In the genomic region with DNA sequence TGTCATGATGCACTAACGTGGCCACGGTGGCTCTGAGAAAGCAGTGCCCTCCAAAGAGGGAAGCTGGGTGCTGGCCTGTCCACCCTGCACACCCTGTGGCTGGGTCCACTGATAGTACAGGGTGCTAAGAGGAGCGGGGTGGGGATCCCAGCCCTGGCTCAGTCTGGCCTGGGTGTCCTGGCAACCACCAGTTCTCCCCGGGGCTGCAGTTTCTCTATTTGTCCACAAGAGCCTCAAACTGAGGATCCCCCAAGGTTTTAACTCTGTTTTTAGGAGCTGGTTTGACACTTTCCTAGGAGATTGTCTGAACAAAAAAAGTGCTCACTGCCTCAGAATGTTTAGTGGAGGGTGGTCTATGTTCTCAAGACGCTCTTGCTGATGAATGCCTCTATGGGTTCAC, we compare ENCODE assay signal across 19 cellular contexts. TPM values are rescaled to one million over a fixed set of nuclear protein-coding genes. Genes with fewer than 3 reads are reported as not detected.
A peak's percentile ranks its signal among the peaks of the same experiment; 100 is the strongest.
DNase-seq lines count a peak whose midpoint lies in the region; ATAC-seq, FAIRE-seq and TF ChIP-seq lines count a peak whose summit lies in the region.
"Had no signal": no experiment of that assay in that cellular context is flagged by ENCODE, and none has a peak within 500 bp of the region (broad histone marks: within the 10 kb centered on the region; RNA-seq: fewer than 3 reads in every experiment).

No MANE protein-coding gene starts in this region.

- no peak overlapping the region for H3K4me3 ChIP-seq in CD8-positive, alpha-beta T cell (ENCODE audit: low read depth, low read length)
- H3K4me3 ChIP-seq in H7 (ENCODE audit: insufficient read depth, low read depth, low read length) (no peak overlapping the region), astrocyte of the cerebellum (ENCODE audit: low read depth, low read length) (no peak overlapping the region), mesendoderm (ENCODE audit: low read length) (no peak overlapping the region), lower lobe of right lung (no peak overlapping the region)
- H3K4me3 ChIP-seq in CD8-positive, alpha-beta memory T cell (ENCODE audit: low read length), result no peak overlapping the region
- H3K4me3 ChIP-seq: MG63, SJSA1 had no signal

- no peak for ATAC-seq in CD8-positive, alpha-beta T cell
- ATAC-seq in HG03565 (IDR thresholded peaks at IDR 0.05; ENCODE audit: unreplicated experiment), result no peak
- no peak for ATAC-seq in lower lobe of right lung

- H2AK5ac ChIP-seq in mesendoderm (ENCODE audit: low read length), result no peak overlapping the region

- peaks cover 77% of the 10 kb centered on the region for H3K4me1 Mint-ChIP-seq in CD8-positive, alpha-beta T cell (ENCODE audit: low read depth)
- H3K4me1 Mint-ChIP-seq in CD8-positive, alpha-beta memory T cell, result peaks cover 27 to 33% (median 31%) of the 10 kb centered on the region in 3 donors
- H3K4me1 Mint-ChIP-seq: CD14-positive monocyte had no signal

- no peak overlapping the region for H3K27ac ChIP-seq in CD8-positive, alpha-beta T cell (ENCODE audit: low read depth, low read length)
- H3K27ac ChIP-seq in mesendoderm (ENCODE audit: low read depth, low read length) (no peak overlapping the region), lower lobe of right lung (no peak overlapping the region)
- H3K27ac ChIP-seq in CD8-positive, alpha-beta memory T cell (ENCODE audit: low read depth, low read length), result no peak overlapping the region
- H3K27ac ChIP-seq: neutrophil, SJSA1 had no signal

- H3K9me3 Mint-ChIP-seq in CD8-positive, alpha-beta T cell, result no peaks in the 10 kb centered on the region
- H3K9me3 Mint-ChIP-seq in CD8-positive, alpha-beta memory T cell, result no peaks in the 10 kb centered on the region
- H3K9me3 Mint-ChIP-seq: activated naive CD4-positive, alpha-beta T cell treated with anti-CD3 and anti-CD28 coated beads, Interleukin-2, amount 50 U/mL, for 24 hours had no signal

- H3K56ac ChIP-seq in mesendoderm (ENCODE audit: low read length), result no peak overlapping the region

- H3K79me1 ChIP-seq in mesendoderm (ENCODE audit: low read length), result no peaks in the 10 kb centered on the region

- no peak overlapping the region for H3K4me3 Mint-ChIP-seq in CD8-positive, alpha-beta T cell
- H3K4me3 Mint-ChIP-seq in CD8-positive, alpha-beta memory T cell, result peak overlapping the region in 1 of 7 donors; percentile 5
- H3K4me3 Mint-ChIP-seq: activated naive CD4-positive, alpha-beta T cell treated with anti-CD3 and anti-CD28 coated beads, Interleukin-2, amount 50 U/mL, for 24 hours; CD14-positive monocyte had no signal

- intact Hi-C loops in CD8-positive, alpha-beta T cell (cut with DNase I, micrococcal nuclease), result no loop called here
- intact Hi-C loops in lower lobe of right lung (cut with DNase I), result no loop called here

- no peak overlapping the region for H4K5ac ChIP-seq in mesendoderm (ENCODE audit: low read length)

- no peaks in the 10 kb centered on the region for H3K27me3 ChIP-seq in CD8-positive, alpha-beta T cell (ENCODE audit: insufficient read depth, low read length)
- H3K27me3 ChIP-seq in H7 (ENCODE audit: control insufficient read depth, insufficient read depth, low read length), result no peaks in the 10 kb centered on the region
- H3K27me3 ChIP-seq in mesendoderm (ENCODE audit: insufficient read depth, low read length, poor library complexity), result no peaks in the 10 kb centered on the region
- no peaks in the 10 kb centered on the region for H3K27me3 ChIP-seq in CD8-positive, alpha-beta memory T cell (ENCODE audit: insufficient read depth, low read length, poor library complexity, severe bottlenecking)
- no peaks in the 10 kb centered on the region for H3K27me3 ChIP-seq in lower lobe of right lung (ENCODE audit: low read depth)
- H3K27me3 ChIP-seq: MG63, neutrophil, SJSA1 had no signal

- no peak overlapping the region for H4K8ac ChIP-seq in mesendoderm (ENCODE audit: low read depth, low read length)

- H3K9ac ChIP-seq in mesendoderm (ENCODE audit: low read length), result no peak overlapping the region

- FAIRE-seq in RCC 7860 (lab: Jason Lieb, UNC), result no peak
- FAIRE-seq: urothelium cell line had no signal

- H3K27ac Mint-ChIP-seq in CD8-positive, alpha-beta T cell, result peak overlapping the region; percentile 92
- no peak overlapping the region for H3K27ac Mint-ChIP-seq in CD8-positive, alpha-beta memory T cell
- H3K27ac Mint-ChIP-seq: activated naive CD4-positive, alpha-beta T cell treated with anti-CD3 and anti-CD28 coated beads, Interleukin-2, amount 50 U/mL, for 24 hours; CD14-positive monocyte had no signal

- H3K23ac ChIP-seq in mesendoderm (ENCODE audit: low read length), result no peak overlapping the region

- H2BK15ac ChIP-seq in mesendoderm (replicated peaks; ENCODE audit: low read depth), result no peak overlapping the region

- H3K4me2 ChIP-seq in mesendoderm (ENCODE audit: low read length), result no peak overlapping the region

- no peaks in the 10 kb centered on the region for H3K79me2 ChIP-seq in mesendoderm (ENCODE audit: control insufficient read depth, insufficient read depth, low read length)

- in situ Hi-C loops in astrocyte of the cerebellum (cut with HindIII; ENCODE audit: low sequenced_read_pairs), result no loop called here

- no peaks in the 10 kb centered on the region for H3K36me3 ChIP-seq in CD8-positive, alpha-beta T cell (ENCODE audit: insufficient read depth, low read length)
- H3K36me3 ChIP-seq in H7 (replicated peaks; ENCODE audit: control insufficient read depth, insufficient read depth, low read length) (no peaks in the 10 kb centered on the region), mesendoderm (ENCODE audit: control insufficient read depth, insufficient read depth, low read length) (no peaks in the 10 kb centered on the region), lower lobe of right lung (no peaks in the 10 kb centered on the region)
- no peaks in the 10 kb centered on the region for H3K36me3 ChIP-seq in CD8-positive, alpha-beta memory T cell (ENCODE audit: insufficient read depth, low read length)
- H3K36me3 ChIP-seq: MG63, neutrophil, SJSA1 had no signal

- no peak overlapping the region for H3K4ac ChIP-seq in mesendoderm (ENCODE audit: low read depth, low read length)

- H3K4me1 ChIP-seq in CD8-positive, alpha-beta T cell (ENCODE audit: insufficient read depth, low read length), result peaks cover 73% of the 10 kb centered on the region
- H3K4me1 ChIP-seq in mesendoderm (ENCODE audit: control insufficient read depth, low read depth, low read length), result peaks cover 2% of the 10 kb centered on the region
- peaks cover 55% of the 10 kb centered on the region for H3K4me1 ChIP-seq in CD8-positive, alpha-beta memory T cell (ENCODE audit: insufficient read depth, low read length)
- H3K4me1 ChIP-seq in lower lobe of right lung, result no peaks in the 10 kb centered on the region
- H3K4me1 ChIP-seq: SJSA1 had no signal

- H3K36me3 Mint-ChIP-seq in CD8-positive, alpha-beta T cell, result peaks cover 2% of the 10 kb centered on the region
- H3K36me3 Mint-ChIP-seq in CD8-positive, alpha-beta memory T cell, result no peaks in the 10 kb centered on the region
- H3K36me3 Mint-ChIP-seq: activated naive CD4-positive, alpha-beta T cell treated with anti-CD3 and anti-CD28 coated beads, Interleukin-2, amount 50 U/mL, for 24 hours; CD14-positive monocyte had no signal

- H3K18ac ChIP-seq in mesendoderm (ENCODE audit: low read length), result no peak overlapping the region

- H2BK120ac ChIP-seq in mesendoderm (ENCODE audit: low read depth, low read length), result no peak overlapping the region

- POLR2A ChIA-PET in CD8-positive, alpha-beta T cell (lab: Charles Lee), result no interaction called here
- POLR2A ChIA-PET in CD8-positive, alpha-beta memory T cell (lab: Charles Lee), result no interaction called here

- no peaks in the 10 kb centered on the region for H3K27me3 Mint-ChIP-seq in CD8-positive, alpha-beta T cell (ENCODE audit: low read depth)
- H3K27me3 Mint-ChIP-seq in CD8-positive, alpha-beta memory T cell, result peaks cover 0 to 3% of the 10 kb centered on the region in 2 donors
- H3K27me3 Mint-ChIP-seq: activated naive CD4-positive, alpha-beta T cell treated with anti-CD3 and anti-CD28 coated beads, Interleukin-2, amount 50 U/mL, for 24 hours had no signal

- no peak for TF ChIP-seq CTCF in CD8-positive, alpha-beta T cell (IDR thresholded peaks at IDR 0.05)
- TF ChIP-seq CTCF in astrocyte of the cerebellum (IDR thresholded peaks at IDR 0.05; ENCODE audit: low read depth, low read length, missing control alignments) (peak; percentile 22), lower lobe of right lung (IDR thresholded peaks at IDR 0.05) (no peak)

- CTCF ChIA-PET in CD8-positive, alpha-beta T cell (lab: Charles Lee), result interaction anchor here (2.3 kb wide), 1 partner anchor 29 kb away, joined by 11 read pairs; a partner anchor contains a TSS
- CTCF ChIA-PET in CD8-positive, alpha-beta memory T cell (lab: Charles Lee), result interaction anchor here (0.5 to 1.5 kb wide), 2 partner anchors 31 to 319 kb away, joined by 4 read pairs; no protein-coding TSS in a partner anchor

- WGBS in mesendoderm (ENCODE audit: extremely low coverage, insufficient coverage, low lambda C conversion rate), result no CpG with 5 or more reads among the region's 5 CpGs

- H2BK5ac ChIP-seq in mesendoderm (ENCODE audit: low read length), result no peak overlapping the region

- DNase-seq in CD8-positive, alpha-beta T cell, result no peak
- DNase-seq in H7, result peak; percentile 83
- no peak for DNase-seq in astrocyte of the cerebellum (ENCODE audit: low read depth)
- peak; percentile 34 for DNase-seq in mesendoderm
- no peak for DNase-seq in RCC 7860 (ENCODE audit: low spot score)
- DNase-seq in CD8-positive, alpha-beta memory T cell, result no peak
- DNase-seq in lower lobe of right lung, result no peak
- DNase-seq: activated CD8-positive, alpha-beta memory T cell treated with anti-CD3 and anti-CD28 coated beads, Interleukin-2, amount 50 U/mL, for 4 hours; hippocampal formation; NCI-H2171; NK-92 treated with Interleukin-12 subunit alpha and Interleukin-12 subunit beta, amount 100 ng/mL, for 24 hours; stimulated activated naive CD4-positive, alpha-beta T cell treated with Interleukin-2 at 50 U/mL for 16 hours had no signal

- H3K9me3 ChIP-seq in CD8-positive, alpha-beta T cell (ENCODE audit: low read length), result no peaks in the 10 kb centered on the region
- no peaks in the 10 kb centered on the region for H3K9me3 ChIP-seq in CD8-positive, alpha-beta memory T cell (ENCODE audit: low read length)
- no peaks in the 10 kb centered on the region for H3K9me3 ChIP-seq in lower lobe of right lung
- H3K9me3 ChIP-seq: MG63, neutrophil, SJSA1 had no signal

RNA-seq across cellular contexts. Expression of a gene that starts 29.0 kb away (rescaled TPM):
- total RNA-seq in CD8-positive, alpha-beta T cell, result 1 to 10 TPM; 1.6 to 2.0 TPM
- total RNA-seq in H7 (2014; rRNA removed; shearing (Covaris generic)), result 0.03 and 0.11 TPM in 2 replicates
- 0.17 TPM for polyA plus RNA-seq in mesendoderm (2013, experiment 1 of 2)
- 0.10 TPM for polyA plus RNA-seq in mesendoderm (2013, experiment 2 of 2)
- under 1 TPM; 0.07 to 0.16 TPM for total RNA-seq in CD8-positive, alpha-beta memory T cell
- 0.64 TPM for polyA plus RNA-seq in CD8-positive, alpha-beta memory T cell
- 0.12 TPM for total RNA-seq in lower lobe of right lung
- total RNA-seq: SJSA1 had no signal
- polyA plus RNA-seq: CD14-positive monocyte had no signal

Comparison
In these comparisons a context has a peak if more than half of its experiments do, and no peak if none do; other contexts are left out.
1. DNase-seq: peak in H7 (single experiment) and mesendoderm (single experiment); none in CD8-positive, alpha-beta T cell (0 of 7), astrocyte of the cerebellum (single experiment), RCC 7860 (single experiment), CD8-positive, alpha-beta memory T cell (0 of 5) and lower lobe of right lung (single experiment).